27 cellular contexts compared by ENCODE assay signal in the genomic region with DNA sequence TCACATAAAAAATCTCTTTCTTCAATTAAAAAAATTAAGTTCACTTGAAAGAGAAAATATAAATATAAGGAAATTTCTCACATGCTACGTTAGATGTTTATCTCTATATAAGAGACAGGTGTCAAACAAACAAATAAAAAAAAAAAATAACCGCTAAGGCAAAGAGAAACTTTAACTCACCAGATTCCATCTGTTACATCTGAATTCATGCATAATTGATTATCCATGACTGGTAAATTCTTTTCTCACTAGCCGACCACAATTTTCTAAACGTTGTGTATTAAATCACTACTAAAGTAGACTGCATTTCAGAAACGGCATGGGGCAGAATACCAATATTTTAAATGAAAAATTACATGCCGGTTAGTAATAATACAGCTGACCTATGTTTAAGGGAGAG. TPM values are rescaled to one million over a fixed set of nuclear protein-coding genes. Genes with fewer than 3 reads are reported as not detected.
A peak's percentile ranks its signal among the peaks of the same experiment; 100 is the strongest.
DNase-seq lines count a peak whose midpoint lies in the region; ATAC-seq and TF ChIP-seq lines count a peak whose summit lies in the region.
"Had no signal": no experiment of that assay in that cellular context is flagged by ENCODE, and none has a peak within 500 bp of the region (broad histone marks: within the 10 kb centered on the region; RNA-seq: fewer than 3 reads in every experiment).

No MANE protein-coding gene starts in this region.

- H3K4me2 ChIP-seq in Loucy (ENCODE audit: low read depth, low read length, poor library complexity, severe bottlenecking), result peak overlapping the region; percentile 96

- no peak overlapping the region for H3K27ac ChIP-seq in uterus
- H3K27ac ChIP-seq: gastrocnemius medialis, HL-60, pancreas, spleen, testis had no signal

- no peak for ATAC-seq in activated T-helper 17 cell treated with anti-CD3 and anti-CD28 coated beads, Interleukin-2, amount 50 U/mL, for 72 hours (replicated peaks)
- no peak for ATAC-seq in natural killer cell
- no peak for ATAC-seq in HG03135 (IDR thresholded peaks at IDR 0.05; ENCODE audit: unreplicated experiment)
- ATAC-seq: gastrocnemius medialis; left lobe of liver; pancreas; stimulated activated memory B cell treated with anti-CD40 and anti-IgM and Interleukin-4, amounts not matched to agents 10 μg/mL and 1 μg/mL and 100 μg/mL, for 72 hours had no signal

- H3K4me1 Mint-ChIP-seq in activated T-cell treated with anti-CD3 and anti-CD28 coated beads, Interleukin-2, amount 50 U/mL, for 24 hours (ENCODE audit: low read depth), result peaks cover 61% of the 10 kb centered on the region
- H3K4me1 Mint-ChIP-seq in activated T-helper 17 cell treated with anti-CD3 and anti-CD28 coated beads, Interleukin-2, amount 50 U/mL, for 72 hours, result peaks cover 34% of the 10 kb centered on the region
- peaks cover 58 to 72% of the 10 kb centered on the region in 2 donors for H3K4me1 Mint-ChIP-seq in natural killer cell
- H3K4me1 Mint-ChIP-seq: nephron had no signal

- TF ChIP-seq CTCF in Loucy (conservative IDR thresholded peaks at IDR 0.05; ENCODE audit: low read length), result no peak
- no peak for TF ChIP-seq CTCF in natural killer cell (IDR thresholded peaks at IDR 0.05)
- no peak for TF ChIP-seq CTCF in uterus (IDR thresholded peaks at IDR 0.05)

- DNase-seq in activated T-cell treated with anti-CD3 and anti-CD28 coated beads, Interleukin-2, amount 50 U/mL, for 24 hours, result no peak
- no peak for DNase-seq in activated T-cell treated with anti-CD3 and anti-CD28 coated beads, Interleukin-2, amount 50 U/mL, for 48 hours
- no peak for DNase-seq in natural killer cell
- no peak for DNase-seq in uterus
- DNase-seq: activated effector memory CD4-positive, alpha-beta T cell treated with anti-CD3 and anti-CD28 coated beads, Interleukin-2, amount 50 U/mL, for 16 hours; C1 segment of cervical spinal cord; caudate nucleus; DMS153; gastrocnemius medialis; HCEC 1CT; hippocampal formation; Karpas-422; NCI-H1048; NCI-H187; pancreas; spleen; stimulated activated CD4-positive, alpha-beta T cell treated with anti-CD3 and anti-CD28 coated beads, Interleukin-2, amount 100 ng/mL, for 48 hours; T1000; testis had no signal

- no peaks in the 10 kb centered on the region for H3K9me2 ChIP-seq in Loucy (replicated peaks; ENCODE audit: low read depth, low read length)

- intact Hi-C loops in natural killer cell (cut with micrococcal nuclease) (no loop called here), uterus (cut with DNase I; ENCODE audit: low total_unique reads) (no loop called here)

- 0 out of 2 replicates have a peak, but pooled peaks cover 8% of the 10 kb centered on the region for H3F3A ChIP-seq in Loucy (ENCODE audit: low read depth)

- H3K9ac ChIP-seq in Loucy (ENCODE audit: low read depth, low read length, poor library complexity, severe bottlenecking), result peak overlapping the region; percentile 5

- peak overlapping the region; percentile 95 for H3K27ac Mint-ChIP-seq in activated T-cell treated with anti-CD3 and anti-CD28 coated beads, Interleukin-2, amount 50 U/mL, for 24 hours
- peak overlapping the region; percentile 89 for H3K27ac Mint-ChIP-seq in activated T-helper 17 cell treated with anti-CD3 and anti-CD28 coated beads, Interleukin-2, amount 50 U/mL, for 72 hours
- peak overlapping the region; percentile 44 to 50 for H3K27ac Mint-ChIP-seq in natural killer cell
- H3K27ac Mint-ChIP-seq: nephron; stimulated activated memory B cell treated with anti-CD40 and anti-IgM and Interleukin-4, amounts not matched to agents 10 μg/mL and 1 μg/mL and 100 μg/mL, for 72 hours had no signal

- H3K27me3 ChIP-seq in Loucy (ENCODE audit: insufficient read depth, low read length, poor library complexity, severe bottlenecking) (no peaks in the 10 kb centered on the region), uterus (peaks cover 0 to 26% of the 10 kb centered on the region in 2 donors)
- H3K27me3 ChIP-seq: pancreas, testis had no signal

- H3K4me3 ChIP-seq in Loucy (ENCODE audit: low read length, poor library complexity, severe bottlenecking) (peak overlapping the region; percentile 34), uterus (no peak overlapping the region)
- H3K4me3 ChIP-seq: gastrocnemius medialis, pancreas, spleen, testis had no signal

- no peaks in the 10 kb centered on the region for H3K27me3 Mint-ChIP-seq in activated T-cell treated with anti-CD3 and anti-CD28 coated beads, Interleukin-2, amount 50 U/mL, for 24 hours
- H3K27me3 Mint-ChIP-seq in activated T-helper 17 cell treated with anti-CD3 and anti-CD28 coated beads, Interleukin-2, amount 50 U/mL, for 72 hours, result no peaks in the 10 kb centered on the region
- H3K27me3 Mint-ChIP-seq in natural killer cell (ENCODE audit: low read depth in 2 of 2), result no peaks in the 10 kb centered on the region

- H3K4me3 Mint-ChIP-seq in activated T-cell treated with anti-CD3 and anti-CD28 coated beads, Interleukin-2, amount 50 U/mL, for 24 hours, result peak overlapping the region; percentile 83
- peak overlapping the region; percentile 83 for H3K4me3 Mint-ChIP-seq in activated T-helper 17 cell treated with anti-CD3 and anti-CD28 coated beads, Interleukin-2, amount 50 U/mL, for 72 hours
- H3K4me3 Mint-ChIP-seq in natural killer cell, result peak overlapping the region; percentile 63
- H3K4me3 Mint-ChIP-seq: nephron; stimulated activated memory B cell treated with anti-CD40 and anti-IgM and Interleukin-4, amounts not matched to agents 10 μg/mL and 1 μg/mL and 100 μg/mL, for 72 hours had no signal

- peaks cover 95% of the 10 kb centered on the region for H3K4me1 ChIP-seq in Loucy (ENCODE audit: insufficient read depth, low read length, poor library complexity, severe bottlenecking)
- H3K4me1 ChIP-seq in uterus, result no peaks in the 10 kb centered on the region
- H3K4me1 ChIP-seq: gastrocnemius medialis, pancreas, testis had no signal

- H3K9me3 Mint-ChIP-seq in activated T-cell treated with anti-CD3 and anti-CD28 coated beads, Interleukin-2, amount 50 U/mL, for 24 hours, result no peaks in the 10 kb centered on the region
- no peaks in the 10 kb centered on the region for H3K9me3 Mint-ChIP-seq in activated T-helper 17 cell treated with anti-CD3 and anti-CD28 coated beads, Interleukin-2, amount 50 U/mL, for 72 hours
- no peaks in the 10 kb centered on the region for H3K9me3 Mint-ChIP-seq in natural killer cell
- H3K9me3 Mint-ChIP-seq: nephron; stimulated activated memory B cell treated with anti-CD40 and anti-IgM and Interleukin-4, amounts not matched to agents 10 μg/mL and 1 μg/mL and 100 μg/mL, for 72 hours had no signal

- H2AFZ ChIP-seq in Loucy (ENCODE audit: low read length), result no peak overlapping the region

- H3K9me3 ChIP-seq in Loucy (ENCODE audit: insufficient read depth, low read depth, low read length), result no peaks in the 10 kb centered on the region
- no peaks in the 10 kb centered on the region for H3K9me3 ChIP-seq in uterus
- H3K9me3 ChIP-seq: gastrocnemius medialis, pancreas, spleen, testis had no signal

- no peak for TF ChIP-seq POLR2A in uterus (IDR thresholded peaks at IDR 0.05)

- no peaks in the 10 kb centered on the region for H3K36me3 ChIP-seq in Loucy (ENCODE audit: insufficient read depth, low read length)
- H3K36me3 ChIP-seq in uterus, result no peaks in the 10 kb centered on the region
- H3K36me3 ChIP-seq: gastrocnemius medialis, pancreas, spleen had no signal

- peaks cover 99% of the 10 kb centered on the region for H3K79me2 ChIP-seq in Loucy (ENCODE audit: insufficient read depth, low read length)

- peaks cover 92% of the 10 kb centered on the region for H3K36me3 Mint-ChIP-seq in activated T-cell treated with anti-CD3 and anti-CD28 coated beads, Interleukin-2, amount 50 U/mL, for 24 hours (ENCODE audit: low read depth)
- H3K36me3 Mint-ChIP-seq in activated T-helper 17 cell treated with anti-CD3 and anti-CD28 coated beads, Interleukin-2, amount 50 U/mL, for 72 hours (ENCODE audit: low read depth), result peaks cover 99% of the 10 kb centered on the region
- no peaks in the 10 kb centered on the region for H3K36me3 Mint-ChIP-seq in natural killer cell
- H3K36me3 Mint-ChIP-seq: stimulated activated memory B cell treated with anti-CD40 and anti-IgM and Interleukin-4, amounts not matched to agents 10 μg/mL and 1 μg/mL and 100 μg/mL, for 72 hours had no signal

- H4K20me1 ChIP-seq in Loucy (ENCODE audit: insufficient read depth, low read length, poor library complexity, severe bottlenecking), result peaks cover 34% of the 10 kb centered on the region

RNA-seq across cellular contexts. Expression of gene SATB1, which starts 9.6 kb away (rescaled TPM):
- total RNA-seq in activated T-helper 17 cell treated with anti-CD3 and anti-CD28 coated beads, Interleukin-2, amount 50 U/mL, for 72 hours, result 100 to 1,000 TPM; 414 to 494 TPM
- total RNA-seq in natural killer cell (100 to 1,000 TPM; 137 to 162 (median 151) TPM), uterus (10 to 100 TPM; 17.3 to 82.1 (median 51.9) TPM)
- total RNA-seq: G401 had no signal
